27 cellular contexts compared by ENCODE assay signal in the genomic region with DNA sequence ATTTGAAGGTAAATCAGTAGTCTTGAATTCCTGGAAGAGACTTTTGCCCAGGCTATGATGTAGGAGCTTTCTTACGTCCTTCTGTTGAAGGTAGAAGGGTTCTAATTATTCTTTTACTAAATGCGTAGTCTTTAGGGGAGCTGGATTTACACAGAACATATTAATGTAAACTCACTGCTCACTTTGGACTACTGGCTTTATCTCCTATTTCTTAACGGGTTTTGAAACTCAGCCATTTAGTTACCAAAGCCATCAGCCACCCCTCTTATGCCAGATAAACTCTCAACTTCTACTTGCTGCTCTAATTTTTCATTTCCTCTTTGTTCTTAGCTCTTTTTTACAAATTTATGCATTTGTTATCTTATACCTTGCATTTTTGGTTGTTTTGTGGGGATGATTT.
"Had no signal": no experiment of that assay in that cellular context is flagged by ENCODE, and none has a peak within 500 bp of the region (broad histone marks: within the 10 kb centered on the region; RNA-seq: fewer than 3 reads in every experiment).

No MANE protein-coding gene starts in this region.

- H3K9me3 ChIP-seq: esophagus muscularis mucosa, gastrocnemius medialis, heart left ventricle had no signal

- ATAC-seq: activated CD4-positive, CD25-positive, alpha-beta regulatory T cell treated with anti-CD3 and anti-CD28 coated beads, Interleukin-2, amount 50 U/mL, for 24 hours; activated CD8-positive, alpha-beta T cell treated with anti-CD3 and anti-CD28 coated beads for 36 hours; activated naive CD4-positive, alpha-beta T cell treated with anti-CD3 and anti-CD28 coated beads, Interleukin-2, amount 50 U/mL, for 72 hours; effector memory CD8-positive, alpha-beta T cell; foreskin keratinocyte; gastrocnemius medialis; heart left ventricle; T-helper 17 cell had no signal

- H3K4me1 ChIP-seq: gastrocnemius medialis had no signal

- H3K27me3 ChIP-seq: brain microvascular endothelial cell, esophagus muscularis mucosa, foreskin keratinocyte, gastrocnemius medialis, heart left ventricle had no signal

- DNase-seq: activated B cell treated with CpG ODN at 0.5 μM for 24 hours; activated CD4-positive, alpha-beta T cell treated with anti-CD3 and anti-CD28 coated beads for 48 hours; activated CD4-positive, alpha-beta T cell treated with anti-CD3 and anti-CD28 coated beads, Interleukin-2, amount 50 U/mL, for 1 hour; activated CD4-positive, alpha-beta T cell treated with anti-CD3 and anti-CD28 coated beads, Interleukin-2, amount 50 U/mL, for 48 hours; activated CD8-positive, alpha-beta memory T cell treated with anti-CD3 and anti-CD28 coated beads for 24 hours; activated CD8-positive, alpha-beta T cell treated with anti-CD3 and anti-CD28 coated beads for 36 hours; activated gamma-delta T cell; activated naive CD4-positive, alpha-beta T cell; activated naive CD4-positive, alpha-beta T cell treated with anti-CD3 and anti-CD28 coated beads, Interleukin-2, amount 10 ng/mL, durations not matched to agents 7 days and 5 days; activated naive CD8-positive, alpha-beta T cell treated with anti-CD3 and anti-CD28 coated beads, Interleukin-2, amount 10 ng/mL, durations not matched to agents 7 days and 5 days; activated T-cell treated with anti-CD3 and anti-CD28 coated beads, Interleukin-2, amount 50 U/mL, for 48 hours; brain microvascular endothelial cell; cortex of kidney; dermis blood vessel endothelial cell; effector CD4-positive, alpha-beta T cell; effector memory CD8-positive, alpha-beta T cell; erythroblast; foreskin keratinocyte; gastrocnemius medialis; glutamatergic neuron; heart left ventricle; T-helper 17 cell; T1000; WERI-Rb-1 had no signal

- H3K27ac ChIP-seq: brain microvascular endothelial cell, esophagus muscularis mucosa, foreskin keratinocyte, gastrocnemius medialis, heart left ventricle, WERI-Rb-1 had no signal

- H3K36me3 ChIP-seq: brain microvascular endothelial cell, esophagus muscularis mucosa, gastrocnemius medialis, heart left ventricle, WERI-Rb-1 had no signal

- H3K4me3 ChIP-seq: esophagus muscularis mucosa, gastrocnemius medialis, heart left ventricle had no signal
